In genomic region chr5:118327389-118327788, GRCh38 we compare ENCODE assay signal across 34 cellular contexts.
"Had no signal": no experiment of that assay in that cellular context is flagged by ENCODE, and none has a peak within 500 bp of the region (broad histone marks: within the 10 kb centered on the region; RNA-seq: fewer than 3 reads in every experiment).

No MANE protein-coding gene starts in this region.

- H3K27me3 ChIP-seq: ascending aorta, breast epithelium, dorsolateral prefrontal cortex, foreskin keratinocyte, gastrocnemius medialis, heart left ventricle had no signal

- DNase-seq: activated CD4-positive, alpha-beta memory T cell treated with anti-CD3 and anti-CD28 coated beads for 36 hours; activated CD4-positive, alpha-beta T cell treated with anti-CD3 and anti-CD28 coated beads for 36 hours; activated CD4-positive, alpha-beta T cell treated with anti-CD3 and anti-CD28 coated beads, Interleukin-2, amount 10 ng/mL, durations not matched to agents 24 days and 14 days; activated CD4-positive, CD25-positive, alpha-beta regulatory T cell; activated CD4-positive, CD25-positive, alpha-beta regulatory T cell treated with anti-CD3 and anti-CD28 coated beads, Interleukin-2, amount 50 U/mL, for 72 hours; activated CD8-positive, alpha-beta memory T cell treated with anti-CD3 and anti-CD28 coated beads, Interleukin-2, amount 10 ng/mL, durations not matched to agents 7 days and 5 days; activated CD8-positive, alpha-beta memory T cell treated with anti-CD3 and anti-CD28 coated beads, Interleukin-2, amount 50 U/mL, for 4 hours; activated CD8-positive, alpha-beta T cell treated with anti-CD3 and anti-CD28 coated beads, Interleukin-2, amount 10 ng/mL, durations not matched to agents 7 days and 5 days; activated effector memory CD4-positive, alpha-beta T cell treated with anti-CD3 and anti-CD28 coated beads, Interleukin-2, amount 50 U/mL, for 16 hours; activated naive CD4-positive, alpha-beta T cell treated with anti-CD3 and anti-CD28 coated beads for 36 hours; activated naive CD8-positive, alpha-beta T cell treated with anti-CD3 and anti-CD28 coated beads, Interleukin-2, amount 10 ng/mL, durations not matched to agents 7 days and 5 days; activated T-cell treated with anti-CD3 and anti-CD28 coated beads, Interleukin-2, amount 50 U/mL, for 1 hour; activated T-cell treated with anti-CD3 and anti-CD28 coated beads, Interleukin-2, amount 50 U/mL, for 48 hours; dorsolateral prefrontal cortex; effector memory CD4-positive, alpha-beta T cell; endodermal cell; foreskin keratinocyte; gastrocnemius medialis; glutamatergic neuron; heart left ventricle; T-helper 1 cell; T-helper 17 cell; T1000 had no signal

- H3K9me3 ChIP-seq: ascending aorta, gastrocnemius medialis had no signal

- H3K4me1 ChIP-seq: ascending aorta, breast epithelium, foreskin keratinocyte, gastrocnemius medialis, heart left ventricle had no signal

- H3K9me3 Mint-ChIP-seq: activated CD4-positive, alpha-beta T cell treated with anti-CD3 and anti-CD28 coated beads, Interleukin-2, amount 10 ng/mL, durations not matched to agents 24 days and 14 days had no signal

- H3K27ac Mint-ChIP-seq: activated CD4-positive, alpha-beta memory T cell treated with anti-CD3 and anti-CD28 coated beads for 36 hours; activated CD4-positive, alpha-beta T cell treated with anti-CD3 and anti-CD28 coated beads for 36 hours; activated CD4-positive, alpha-beta T cell treated with anti-CD3 and anti-CD28 coated beads, Interleukin-2, amount 10 ng/mL, durations not matched to agents 24 days and 14 days; activated CD8-positive, alpha-beta memory T cell treated with anti-CD3 and anti-CD28 coated beads, Interleukin-2, amount 10 ng/mL, durations not matched to agents 7 days and 5 days; activated CD8-positive, alpha-beta T cell treated with anti-CD3 and anti-CD28 coated beads, Interleukin-2, amount 10 ng/mL, durations not matched to agents 7 days and 5 days; activated naive CD4-positive, alpha-beta T cell treated with anti-CD3 and anti-CD28 coated beads for 36 hours; activated naive CD4-positive, alpha-beta T cell treated with anti-CD3 and anti-CD28 coated beads, Interleukin-2, amount 50 U/mL, for 72 hours; activated naive CD8-positive, alpha-beta T cell treated with anti-CD3 and anti-CD28 coated beads, Interleukin-2, amount 10 ng/mL, durations not matched to agents 7 days and 5 days; activated T-helper 1 cell treated with anti-CD3 and anti-CD28 coated beads, Interleukin-12 subunit alpha, Interleukin-12 subunit beta, Interleukin-2, Interleukin-4 antibody, amounts not matched to agents 30 ng/mL and 10 ng/mL and 1 ng/mL, durations not matched to agents 14 hours and 24 hours and 36 hours; activated T-helper 2 cell treated with anti-CD3 and anti-CD28 coated beads, Interferon-gamma antibody, Interleukin-2, Interleukin-4, amounts not matched to agents 10 μg/mL and 5 μg/mL and 100 μg/mL, durations not matched to agents 14 hours and 24 hours and 36 hours; brain; dendritic cell treated with granulocyte-macrophage colony-stimulating factor and Interleukin-4, amounts not matched to agents 40 ng/mL and 50 ng/mL, for 4 days; endodermal cell; T-helper 17 cell; T-helper 2 cell treated with Interferon-gamma antibody and Interleukin-4, amounts not matched to agents 5 μg/mL and 100 μg/mL, for 36 hours had no signal

- H3K4me3 Mint-ChIP-seq: activated CD4-positive, alpha-beta memory T cell treated with anti-CD3 and anti-CD28 coated beads for 36 hours; activated CD4-positive, alpha-beta T cell treated with anti-CD3 and anti-CD28 coated beads for 36 hours; activated CD4-positive, alpha-beta T cell treated with anti-CD3 and anti-CD28 coated beads, Interleukin-2, amount 10 ng/mL, durations not matched to agents 24 days and 14 days; activated CD8-positive, alpha-beta memory T cell treated with anti-CD3 and anti-CD28 coated beads, Interleukin-2, amount 10 ng/mL, durations not matched to agents 7 days and 5 days; activated CD8-positive, alpha-beta T cell treated with anti-CD3 and anti-CD28 coated beads, Interleukin-2, amount 10 ng/mL, durations not matched to agents 7 days and 5 days; activated naive CD4-positive, alpha-beta T cell treated with anti-CD3 and anti-CD28 coated beads for 36 hours; activated naive CD8-positive, alpha-beta T cell treated with anti-CD3 and anti-CD28 coated beads, Interleukin-2, amount 10 ng/mL, durations not matched to agents 7 days and 5 days; activated T-helper 1 cell treated with anti-CD3 and anti-CD28 coated beads, Interleukin-12 subunit alpha, Interleukin-12 subunit beta, Interleukin-2, Interleukin-4 antibody, amounts not matched to agents 30 ng/mL and 10 ng/mL and 1 ng/mL, durations not matched to agents 14 hours and 24 hours and 36 hours; brain; central memory CD8-positive, alpha-beta T cell; dendritic cell treated with granulocyte-macrophage colony-stimulating factor and Interleukin-4, amounts not matched to agents 40 ng/mL and 50 ng/mL, for 4 days; endodermal cell; T-helper 17 cell; T-helper 2 cell treated with Interferon-gamma antibody and Interleukin-4, amounts not matched to agents 5 μg/mL and 100 μg/mL, for 36 hours had no signal

- H3K27ac ChIP-seq: ascending aorta, breast epithelium, coronary artery, dorsolateral prefrontal cortex, foreskin keratinocyte, gastrocnemius medialis, heart left ventricle had no signal

- H3K4me3 ChIP-seq: ascending aorta, breast epithelium, coronary artery, dorsolateral prefrontal cortex, gastrocnemius medialis, heart left ventricle had no signal

- H3K36me3 Mint-ChIP-seq: activated CD4-positive, alpha-beta memory T cell treated with anti-CD3 and anti-CD28 coated beads for 36 hours; activated CD8-positive, alpha-beta memory T cell treated with anti-CD3 and anti-CD28 coated beads, Interleukin-2, amount 10 ng/mL, durations not matched to agents 7 days and 5 days; activated naive CD8-positive, alpha-beta T cell treated with anti-CD3 and anti-CD28 coated beads, Interleukin-2, amount 10 ng/mL, durations not matched to agents 7 days and 5 days had no signal

- H3K4me1 Mint-ChIP-seq: activated CD4-positive, alpha-beta T cell treated with anti-CD3 and anti-CD28 coated beads for 36 hours; activated CD4-positive, alpha-beta T cell treated with anti-CD3 and anti-CD28 coated beads, Interleukin-2, amount 10 ng/mL, durations not matched to agents 24 days and 14 days; activated CD8-positive, alpha-beta memory T cell treated with anti-CD3 and anti-CD28 coated beads, Interleukin-2, amount 10 ng/mL, durations not matched to agents 7 days and 5 days; activated naive CD8-positive, alpha-beta T cell treated with anti-CD3 and anti-CD28 coated beads, Interleukin-2, amount 10 ng/mL, durations not matched to agents 7 days and 5 days; central memory CD8-positive, alpha-beta T cell; T-helper 17 cell had no signal

- ATAC-seq: activated CD4-positive, alpha-beta T cell treated with anti-CD3 and anti-CD28 coated beads for 36 hours; activated CD8-positive, alpha-beta memory T cell treated with anti-CD3 and anti-CD28 coated beads, Interleukin-2, amount 10 ng/mL, durations not matched to agents 7 days and 5 days; activated CD8-positive, alpha-beta T cell treated with anti-CD3 and anti-CD28 coated beads, Interleukin-2, amount 10 ng/mL, durations not matched to agents 7 days and 5 days; activated naive CD4-positive, alpha-beta T cell treated with anti-CD3 and anti-CD28 coated beads, Interleukin-2, amount 50 U/mL, for 72 hours; esophagus mucosa; gastrocnemius medialis; T-helper 17 cell had no signal

- H3K27me3 Mint-ChIP-seq: activated CD4-positive, alpha-beta memory T cell treated with anti-CD3 and anti-CD28 coated beads for 36 hours; activated CD4-positive, alpha-beta T cell treated with anti-CD3 and anti-CD28 coated beads for 36 hours; activated CD4-positive, alpha-beta T cell treated with anti-CD3 and anti-CD28 coated beads, Interleukin-2, amount 10 ng/mL, durations not matched to agents 24 days and 14 days; activated CD8-positive, alpha-beta memory T cell treated with anti-CD3 and anti-CD28 coated beads, Interleukin-2, amount 10 ng/mL, durations not matched to agents 7 days and 5 days; activated naive CD8-positive, alpha-beta T cell treated with anti-CD3 and anti-CD28 coated beads, Interleukin-2, amount 10 ng/mL, durations not matched to agents 7 days and 5 days; brain; central memory CD8-positive, alpha-beta T cell; dendritic cell treated with granulocyte-macrophage colony-stimulating factor and Interleukin-4, amounts not matched to agents 40 ng/mL and 50 ng/mL, for 4 days; T-helper 17 cell had no signal

- H3K36me3 ChIP-seq: ascending aorta, breast epithelium, gastrocnemius medialis, heart left ventricle had no signal
